ENCODE assay signal across 22 cellular contexts in genomic region chr7:27434729-27435400, GRCh38.
A peak's percentile ranks its signal among the peaks of the same experiment; 100 is the strongest.
DNase-seq lines count a peak whose midpoint lies in the region; ATAC-seq and TF ChIP-seq lines count a peak whose summit lies in the region.
"Had no signal": no experiment of that assay in that cellular context is flagged by ENCODE, and none has a peak within 500 bp of the region (broad histone marks: within the 10 kb centered on the region; RNA-seq: fewer than 3 reads in every experiment).

No MANE protein-coding gene starts in this region.

- DNase-seq in NCI-H1694 (lab: John Stamatoyannopoulos, UW) (peak; percentile 4), NCI-H1694 treated with DMSO at 0.1 percent for 48 hours (lab: John Stamatoyannopoulos, UW) (no peak), NCI-H69 (lab: John Stamatoyannopoulos, UW) (peak; percentile 35), fibroblast of gingiva (ENCODE audit: low read depth) (peak; percentile 5), skeletal muscle cell (ENCODE audit: low read depth) (peak; percentile 56), GM20000 (ENCODE audit: low spot score) (no peak), NCI-H2029 (lab: John Stamatoyannopoulos, UW) (no peak)
- DNase-seq: activated CD4-positive, alpha-beta T cell treated with anti-CD3 and anti-CD28 coated beads, Interleukin-2, amount 10 ng/mL, durations not matched to agents 7 days and 5 days; activated T-cell treated with anti-CD3 and anti-CD28 coated beads, Interleukin-2, amount 50 U/mL, for 72 hours; amygdala; cortex of kidney; esophagus squamous epithelium; GF-D8; lower lobe of right lung; MV-4-11; NCI-H446; right lobe of liver; T-helper 2 cell; upper lobe of right lung had no signal

- no peak for ATAC-seq in GM19395 (IDR thresholded peaks at IDR 0.05; ENCODE audit: unreplicated experiment)
- ATAC-seq: A549; activated T-cell treated with anti-CD3 and anti-CD28 coated beads, Interleukin-2, amount 50 U/mL, for 72 hours; lower lobe of right lung; right lobe of liver; stimulated activated memory B cell treated with anti-CD40 and anti-IgM and Interleukin-4, amounts not matched to agents 10 μg/mL and 1 μg/mL and 100 μg/mL, for 72 hours; upper lobe of right lung had no signal

- no peak for TF ChIP-seq CTCF in GM20000 (IDR thresholded peaks at IDR 0.05; ENCODE audit: extremely low read depth, missing control alignments)

- H3K4me3 ChIP-seq in skeletal muscle cell (ENCODE audit: low read depth, low read length): no peak overlapping the region
- H3K4me3 ChIP-seq: A549, esophagus squamous epithelium, lower lobe of right lung, right lobe of liver, upper lobe of right lung had no signal

Comparison
In these comparisons a context has a peak if more than half of its experiments do, and no peak if none do; other contexts are left out.
1. DNase-seq: peak in NCI-H1694 (single experiment), NCI-H69 (single experiment), fibroblast of gingiva (single experiment) and skeletal muscle cell (single experiment); none in NCI-H1694 treated with DMSO at 0.1 percent for 48 hours (single experiment), GM20000 (single experiment) and NCI-H2029 (single experiment).